In the genomic region with DNA sequence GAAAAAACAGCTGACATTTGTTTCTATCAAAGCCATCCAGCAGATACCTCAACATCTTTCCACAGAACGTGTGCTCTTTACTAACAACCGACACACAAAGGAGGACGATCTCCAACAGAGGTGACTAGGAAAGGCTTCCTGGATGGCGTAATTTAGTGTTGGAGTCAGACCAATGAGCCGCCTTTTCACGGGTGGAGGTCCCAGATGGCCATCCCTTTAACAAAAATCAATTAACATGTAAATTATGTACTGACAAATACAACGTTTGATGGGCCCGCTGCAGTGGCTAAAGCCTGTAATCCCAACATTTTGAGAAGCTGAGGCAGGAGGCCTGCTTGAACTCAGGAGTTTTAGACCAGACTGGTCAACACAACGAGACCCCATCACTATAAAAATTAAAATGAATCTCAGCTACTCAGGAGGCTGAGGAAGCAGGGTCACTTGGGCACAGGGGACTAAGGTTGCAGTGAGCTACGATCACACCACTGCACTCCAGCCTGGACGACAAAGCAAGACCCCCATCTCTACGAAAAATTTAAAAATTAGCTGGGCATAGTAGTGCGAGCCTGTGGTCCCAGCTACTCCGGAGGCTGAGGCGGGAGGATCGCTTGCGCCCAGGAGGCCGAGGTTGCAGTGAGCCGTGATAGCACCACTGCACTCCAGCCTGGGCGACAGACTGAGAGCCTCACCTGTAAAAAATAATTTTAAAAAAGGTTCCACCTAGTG, we compare ENCODE assay signal across 8 cellular contexts. TPM values are rescaled to one million over a fixed set of nuclear protein-coding genes. Genes with fewer than 3 reads are reported as not detected.
DNase-seq lines count a peak whose midpoint lies in the region; ATAC-seq and TF ChIP-seq lines count a peak whose summit lies in the region.

No MANE protein-coding gene starts in this region.

- H2BK12ac ChIP-seq in mesenchymal stem cell (ENCODE audit: low read length in 2 of 2): no peak overlapping the region

- H3K4me1 ChIP-seq in ACC112 (ENCODE audit: control insufficient read depth, insufficient read depth, low read length, unreplicated experiment) (peaks cover 9% of the 10 kb centered on the region), mesenchymal stem cell (ENCODE audit: control insufficient read depth, insufficient read depth, low read depth, low read length) (peaks cover 9% of the 10 kb centered on the region)

- no peak overlapping the region for H3K23ac ChIP-seq in mesenchymal stem cell (ENCODE audit: low read length in 2 of 2)

- H2AK5ac ChIP-seq in mesenchymal stem cell (ENCODE audit: low read length, severe bottlenecking): peak overlapping the region; percentile 34

- TF ChIP-seq CTCF in brain (conservative IDR thresholded peaks at IDR 0.05): no peak

- no peak for ATAC-seq in GM18907 (IDR thresholded peaks at IDR 0.05; ENCODE audit: unreplicated experiment)

- in situ Hi-C loops in KBM-7 (cut with MboI; ENCODE audit: low pct_unique_long_range_greater_than_20kb, low sequenced_read_pairs): no loop called here

- no peak overlapping the region for H2BK15ac ChIP-seq in mesenchymal stem cell (ENCODE audit: low read depth, poor library complexity, severe bottlenecking)

- peak; percentile 14 for DNase-seq in KBM-7
- DNase-seq in mesenchymal stem cell: peak; percentile 31
- DNase-seq in NK-92 (lab: John Stamatoyannopoulos, UW; ENCODE audit: unreplicated experiment): no peak
- DNase-seq in dedifferentiated amniotic fluid mesenchymal stem cell (ENCODE audit: extremely low spot score): no peak
- no peak for DNase-seq in COLO668 (lab: John Stamatoyannopoulos, UW; ENCODE audit: unreplicated experiment)

- peaks cover 12% of the 10 kb centered on the region for H3K79me2 ChIP-seq in ACC112 (ENCODE audit: control insufficient read depth, insufficient read depth, low read length, unreplicated experiment)

- H3K4me3 Mint-ChIP-seq in brain: peak overlapping the region; percentile 89 to 94 (median 91)

- no peaks in the 10 kb centered on the region for H3K9me3 ChIP-seq in mesenchymal stem cell (ENCODE audit: control insufficient read depth, low read length)

- peak overlapping the region in 1 of 2 experiments; percentile 98 for H3K18ac ChIP-seq in mesenchymal stem cell (ENCODE audit: low read depth in 1 of 2, low read length in 2 of 2)

- H4K91ac ChIP-seq in mesenchymal stem cell (ENCODE audit: low read length): no peak overlapping the region

- H3K27ac Mint-ChIP-seq in brain: peak overlapping the region; percentile 93 to 99 (median 95)

- no peaks in the 10 kb centered on the region for H3K27me3 Mint-ChIP-seq in brain

- peak overlapping the region; percentile 10 for H4K8ac ChIP-seq in mesenchymal stem cell (ENCODE audit: low read length)

- H3K27ac ChIP-seq in ACC112 (ENCODE audit: low read depth, low read length) (peak overlapping the region; percentile 93), mesenchymal stem cell (ENCODE audit: low read length, poor library complexity, severe bottlenecking) (no peak overlapping the region)

- H3K27me3 ChIP-seq in ACC112 (ENCODE audit: insufficient read depth, low read length): no peaks in the 10 kb centered on the region
- no peaks in the 10 kb centered on the region for H3K27me3 ChIP-seq in mesenchymal stem cell (ENCODE audit: control insufficient read depth in 1 of 2, insufficient read depth in 1 of 2, low read length in 2 of 2)

- H3K4me3 ChIP-seq in ACC112 (ENCODE audit: low read depth, low read length): peak overlapping the region; percentile 95
- peak overlapping the region; percentile 29 to 94 for H3K4me3 ChIP-seq in mesenchymal stem cell (ENCODE audit: insufficient read depth in 1 of 2, low read depth in 1 of 2, low read length in 2 of 2)

- 61% methylated on average over 19 of the region's 20 CpGs for WGBS in mesenchymal stem cell

- H3K79me1 ChIP-seq in mesenchymal stem cell (replicated peaks; ENCODE audit: low read length, poor library complexity, severe bottlenecking): peaks cover 24% of the 10 kb centered on the region

- H3K4me1 Mint-ChIP-seq in brain: peaks cover 59% of the 10 kb centered on the region

- H3K9ac ChIP-seq in mesenchymal stem cell (ENCODE audit: low read length): peak overlapping the region; percentile 100

- H3K36me3 ChIP-seq in ACC112 (ENCODE audit: insufficient read depth, low read length): peaks cover 7% of the 10 kb centered on the region; the same call in 1 of the 2 replicates
- H3K36me3 ChIP-seq in mesenchymal stem cell (ENCODE audit: control insufficient read depth in 1 of 2, insufficient read depth in 2 of 2, low read depth in 1 of 2, low read length in 2 of 2): peaks cover 4 to 16% of the 10 kb centered on the region in 2 experiments

- peak overlapping the region; percentile 60 for H2AFZ ChIP-seq in ACC112 (ENCODE audit: low read length, unreplicated experiment)
- no peak overlapping the region for H2AFZ ChIP-seq in mesenchymal stem cell (ENCODE audit: low read depth, low read length)

- peak overlapping the region; percentile 64 for H3K4me2 ChIP-seq in mesenchymal stem cell (ENCODE audit: low read length, poor library complexity, severe bottlenecking)

- H3K4ac ChIP-seq in mesenchymal stem cell (ENCODE audit: low read depth in 1 of 2, low read length in 2 of 2): peak overlapping the region in 1 of 2 experiments; percentile 44

- peaks cover 0 to 2% (median 0%) of the 10 kb centered on the region in 5 experiments for H3K9me3 Mint-ChIP-seq in brain

- H3K14ac ChIP-seq in mesenchymal stem cell (ENCODE audit: low read length in 2 of 2): no peak overlapping the region

- H2BK120ac ChIP-seq in mesenchymal stem cell (ENCODE audit: low read depth, low read length): no peak overlapping the region

- peaks cover 20% of the 10 kb centered on the region for H3K36me3 Mint-ChIP-seq in brain

- H2BK5ac ChIP-seq in mesenchymal stem cell (ENCODE audit: low read depth, low read length, poor library complexity, severe bottlenecking): no peak overlapping the region

RNA-seq across cellular contexts. Expression of a gene that starts 1.2 kb away (rescaled TPM):
- polyA plus RNA-seq in brain (ENCODE audit: insufficient read depth, low read depth, low replicate concordance): 25.4 TPM
- 25.6 TPM for polyA plus RNA-seq in mesenchymal stem cell (2013, experiment 1 of 2)
- polyA plus RNA-seq in mesenchymal stem cell (2013, experiment 2 of 2): 24.9 TPM

RNA-seq across cellular contexts. Expression of a gene that starts 59.0 kb away (rescaled TPM):
- 16.7 TPM for polyA plus RNA-seq in brain (ENCODE audit: insufficient read depth, low read depth, low replicate concordance)
- polyA plus RNA-seq in mesenchymal stem cell (2013, experiment 1 of 2): 8.9 TPM
- 8.9 TPM for polyA plus RNA-seq in mesenchymal stem cell (2013, experiment 2 of 2)

Comparison
In these comparisons a context has a peak if more than half of its experiments do, and no peak if none do; other contexts are left out.
1. DNase-seq: peak in KBM-7 (single experiment) and mesenchymal stem cell (single experiment); none in NK-92 (single experiment), dedifferentiated amniotic fluid mesenchymal stem cell (single experiment) and COLO668 (single experiment).